8 cellular contexts compared by ENCODE assay signal in the genomic region with DNA sequence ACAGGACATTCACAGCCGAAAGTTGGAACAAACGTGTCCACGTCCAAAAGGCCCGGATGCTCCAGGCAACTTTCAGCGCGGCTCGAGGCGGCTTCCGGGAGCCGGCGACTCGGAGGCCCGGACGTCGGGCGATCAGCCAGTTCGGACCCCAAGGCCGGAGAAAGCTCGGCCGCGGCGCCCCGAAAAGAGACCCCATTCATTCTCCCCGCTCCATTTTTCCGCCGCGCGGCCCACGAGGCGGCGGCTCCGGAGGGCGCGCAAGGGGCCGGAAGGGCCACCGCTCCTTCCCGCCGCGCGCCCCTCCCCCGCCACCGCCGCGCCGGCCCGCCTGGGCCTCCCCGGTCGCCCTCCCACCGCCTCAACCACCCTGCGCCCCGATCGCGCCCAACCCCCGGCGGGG.
DNase-seq lines count a peak whose midpoint lies in the region; ATAC-seq and TF ChIP-seq lines count a peak whose summit lies in the region.
"Not testable (repeated sequence)": the region's sequence is repeated elsewhere in the genome, so short reads cannot be mapped to it uniquely, and the experiment has no call there.

No MANE protein-coding gene starts in this region.

- not testable (repeated sequence) for H3K9me3 ChIP-seq in SK-N-SH

- not testable (repeated sequence) for H3K36me3 ChIP-seq in SK-N-SH (replicated peaks in 1 of 2; ENCODE audit: control insufficient read depth in 1 of 2, insufficient read depth in 2 of 2, low read length in 1 of 2)

- H3K27ac ChIP-seq in SK-N-SH (ENCODE audit: low read depth in 2 of 2, low read length in 1 of 2) = not testable (repeated sequence)

- CTCF ChIA-PET in SK-N-SH (lab: Yijun Ruan, JAX) = not testable (repeated sequence)

- not testable (repeated sequence) for H3K9me2 ChIP-seq in SK-N-SH

- peak; percentile 23 for ATAC-seq in GM21576 (IDR thresholded peaks at IDR 0.05; ENCODE audit: unreplicated experiment)
- peak; percentile 31 for ATAC-seq in HG03139 (IDR thresholded peaks at IDR 0.05; ENCODE audit: unreplicated experiment)
- ATAC-seq in stimulated activated effector memory CD8-positive, alpha-beta T cell treated with anti-CD3 and anti-CD28 coated beads, Interleukin-12 subunit alpha, Interleukin-12 subunit beta, amount 100 ng/mL, for 72 hours = peak; percentile 51

- H3K4me1 ChIP-seq in SK-N-SH (ENCODE audit: control insufficient read depth in 1 of 2, insufficient read depth in 2 of 2, low read depth in 1 of 2, low read length in 1 of 2) = not testable (repeated sequence)

- H3K27me3 ChIP-seq in SK-N-SH (ENCODE audit: insufficient read depth) = not testable (repeated sequence)

- POLR2A ChIA-PET in SK-N-SH (lab: Yijun Ruan, JAX) = not testable (repeated sequence)

- not testable (repeated sequence) for H3K79me2 ChIP-seq in SK-N-SH (ENCODE audit: insufficient read depth)

- H3K4me3 Mint-ChIP-seq in stimulated activated effector memory CD8-positive, alpha-beta T cell treated with anti-CD3 and anti-CD28 coated beads, Interleukin-12 subunit alpha, Interleukin-12 subunit beta, amount 100 ng/mL, for 72 hours = not testable (repeated sequence)

- not testable (repeated sequence) for H3K36me3 Mint-ChIP-seq in stimulated activated effector memory CD8-positive, alpha-beta T cell treated with anti-CD3 and anti-CD28 coated beads, Interleukin-12 subunit alpha, Interleukin-12 subunit beta, amount 100 ng/mL, for 72 hours

- peak overlapping the region in 1 of 2 experiments; percentile 49; a peak in 2 of 4 replicates for H3K4me3 ChIP-seq in SK-N-SH (ENCODE audit: low read depth in 2 of 2, low read length in 1 of 2)
- H3K4me3 ChIP-seq in fibroblast of the aortic adventitia (ENCODE audit: low read depth, low read length) = peak overlapping the region; percentile 59

- H3K4me2 ChIP-seq in SK-N-SH = not testable (repeated sequence)

- not testable (repeated sequence) for H3F3A ChIP-seq in SK-N-SH (replicated peaks; ENCODE audit: insufficient read depth)

- H4K20me1 ChIP-seq in SK-N-SH (ENCODE audit: insufficient read depth) = not testable (repeated sequence)

- not testable (repeated sequence) for H3K4me1 Mint-ChIP-seq in stimulated activated effector memory CD8-positive, alpha-beta T cell treated with anti-CD3 and anti-CD28 coated beads, Interleukin-12 subunit alpha, Interleukin-12 subunit beta, amount 100 ng/mL, for 72 hours

- DNase-seq in CMK (ENCODE audit: low read depth) = peak; percentile 18
- DNase-seq in SK-N-SH = peak; percentile 14
- DNase-seq in activated gamma-delta T cell treated with Interleukin-2 at 50 U/mL for 16 hours = peak; percentile 22
- not testable (repeated sequence) for DNase-seq in fibroblast of the aortic adventitia (ENCODE audit: low read depth)
- peak; percentile 88 for DNase-seq in mesenteric fat pad (ENCODE audit: low spot score)
- peak; percentile 6 to 52 for DNase-seq in stimulated activated effector memory CD8-positive, alpha-beta T cell treated with anti-CD3 and anti-CD28 coated beads, Interleukin-12 subunit alpha, Interleukin-12 subunit beta, amount 100 ng/mL, for 72 hours (ENCODE audit: low spot score in 2 of 2)

- TF ChIP-seq RAD21 in SK-N-SH (IDR thresholded peaks at IDR 0.05; ENCODE audit: low read length) = not testable (repeated sequence)

- not testable (repeated sequence) for TF ChIP-seq CTCF in SK-N-SH (IDR thresholded peaks at IDR 0.05); fibroblast of the aortic adventitia (IDR thresholded peaks at IDR 0.05; ENCODE audit: insufficient read depth, low read length)

- not testable (repeated sequence) for H3K27ac Mint-ChIP-seq in stimulated activated effector memory CD8-positive, alpha-beta T cell treated with anti-CD3 and anti-CD28 coated beads, Interleukin-12 subunit alpha, Interleukin-12 subunit beta, amount 100 ng/mL, for 72 hours

- H3K9me3 Mint-ChIP-seq in stimulated activated effector memory CD8-positive, alpha-beta T cell treated with anti-CD3 and anti-CD28 coated beads, Interleukin-12 subunit alpha, Interleukin-12 subunit beta, amount 100 ng/mL, for 72 hours = not testable (repeated sequence)

- WGBS in SK-N-SH (ENCODE audit: low lambda C conversion rate) = no CpG with 5 or more reads among the region's 55 CpGs

- not testable (repeated sequence) for H2AFZ ChIP-seq in SK-N-SH (ENCODE audit: low read depth)

- peak overlapping the region; percentile 61; the same call in 1 of the 2 replicates for H3K9ac ChIP-seq in SK-N-SH

- TF ChIP-seq EP300 in SK-N-SH (IDR thresholded peaks at IDR 0.05; ENCODE audit: borderline replicate concordance in 1 of 2, low read depth in 1 of 2, low read length in 1 of 2) = not testable (repeated sequence)
